Comparison of ENCODE assay signal across 8 cellular contexts in genomic region chr7:130277763-130278643, GRCh38. TPM values are rescaled to one million over a fixed set of nuclear protein-coding genes. Genes with fewer than 3 reads are reported as not detected.
DNase-seq lines count a peak whose midpoint lies in the region; ATAC-seq and TF ChIP-seq lines count a peak whose summit lies in the region.

No MANE protein-coding gene starts in this region.

- CTCF ChIA-PET in GM10248 (lab: Yijun Ruan, JAX): interaction anchor here (1.0 kb wide), 2 partner anchors 36 to 528 kb away, joined by 3 to 4 read pairs; no protein-coding TSS in a partner anchor

- peak overlapping the region in 1 of 2 donors; percentile 23 for H3K27ac ChIP-seq in left lung

- H3K9me3 ChIP-seq in left lung: no peaks in the 10 kb centered on the region

- POLR2A ChIA-PET in GM10248 (lab: Yijun Ruan, JAX): interaction anchor here (0.6 kb wide), 1 partner anchor 13 kb away, joined by 3 read pairs; no protein-coding TSS in a partner anchor

- TF ChIP-seq CTCF in GM10248 (IDR thresholded peaks at IDR 0.05; ENCODE audit: control extremely low read depth, extremely low read depth, low read depth, missing control alignments) (peak; percentile 16), left lung (IDR thresholded peaks at IDR 0.05) (peak; percentile 44 to 47)

- DNase-seq in GM10248 (ENCODE audit: extremely low spot score): no peak
- DNase-seq in NCI-H345 treated with DMSO at 0.1 percent for 48 hours (lab: John Stamatoyannopoulos, UW; ENCODE audit: unreplicated experiment): peak; percentile 17
- peak; percentile 67 for DNase-seq in cerebellar cortex (ENCODE audit: low spot score)
- DNase-seq in left lung: peak in 1 of 2 donors; percentile 45
- DNase-seq in central memory CD4-positive, alpha-beta T cell: no peak

- H3K4me3 ChIP-seq in left lung: no peak overlapping the region

- H3K27me3 ChIP-seq in left lung: peaks cover 0 to 18% of the 10 kb centered on the region in 2 donors

- intact Hi-C loops in left lung (cut with DNase I): no loop called here

- ATAC-seq in left lung (peak; percentile 76), HG02610 (IDR thresholded peaks at IDR 0.05; ENCODE audit: unreplicated experiment) (no peak), GM18520 (IDR thresholded peaks at IDR 0.05; ENCODE audit: unreplicated experiment) (no peak), GM21390 (IDR thresholded peaks at IDR 0.05; ENCODE audit: unreplicated experiment) (no peak)

- H3K4me1 ChIP-seq in left lung: peaks cover 0 to 7% of the 10 kb centered on the region in 2 donors

- no peaks in the 10 kb centered on the region for H3K36me3 ChIP-seq in left lung

RNA-seq across cellular contexts. Expression of gene CPA2, which starts 11.3 kb away (rescaled TPM):
- total RNA-seq in left lung: not detected

RNA-seq across cellular contexts. Expression of gene CPA4, which starts 15.0 kb away (rescaled TPM):
- 1 to 10 TPM in 1 of 2 donors, under 1 TPM in 1; 0.20 to 1.5 TPM for total RNA-seq in left lung

Comparison
In these comparisons a context has a peak if more than half of its experiments do, and no peak if none do; other contexts are left out.
1. DNase-seq: peak in NCI-H345 treated with DMSO at 0.1 percent for 48 hours (single experiment) and cerebellar cortex (single experiment); none in GM10248 (single experiment) and central memory CD4-positive, alpha-beta T cell (single experiment).